Comparison of ENCODE assay signal across 8 cellular contexts in the genomic region with DNA sequence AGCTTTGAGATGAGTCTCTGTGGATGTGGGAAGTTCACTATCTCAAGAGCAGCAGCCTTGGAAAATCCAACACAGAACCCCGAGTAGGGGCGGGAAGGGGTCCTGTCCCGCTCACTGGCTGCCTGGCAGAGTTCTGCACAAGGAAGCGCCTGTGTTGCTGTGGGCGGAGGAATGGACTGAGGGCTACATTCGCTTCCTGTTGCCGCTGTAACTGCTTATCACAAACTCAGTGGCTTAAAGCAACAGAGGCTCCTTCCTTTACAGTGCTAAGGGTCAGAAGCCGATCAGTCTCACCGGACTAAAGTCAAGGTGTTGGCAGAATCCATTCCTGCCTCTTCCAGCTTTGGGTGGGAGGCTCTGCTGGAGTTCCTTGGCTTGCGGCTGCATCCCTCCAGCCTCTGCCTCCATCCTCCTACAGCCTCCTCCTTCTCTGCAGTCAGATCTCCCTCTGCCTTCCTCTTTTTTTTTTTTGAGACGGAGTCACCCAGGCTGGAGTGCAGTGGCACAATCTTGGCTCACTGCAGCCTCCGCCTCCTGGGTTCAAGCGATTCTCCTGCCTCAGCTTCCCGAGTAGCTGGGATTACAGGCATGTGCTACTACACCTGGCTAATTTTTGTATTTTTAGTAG.
DNase-seq lines count a peak whose midpoint lies in the region; ATAC-seq and TF ChIP-seq lines count a peak whose summit lies in the region.

No MANE protein-coding gene starts in this region.

- no peak for TF ChIP-seq CTCF in GM13977 (IDR thresholded peaks at IDR 0.05; ENCODE audit: extremely low read depth, insufficient read depth, missing control alignments)
- no peak for TF ChIP-seq CTCF in mammary epithelial cell (conservative IDR thresholded peaks at IDR 0.05 in 1 of 2, IDR thresholded peaks at IDR 0.05 in 1 of 2; ENCODE audit: extremely low read depth in 1 of 2, insufficient read depth in 1 of 2, low read depth in 1 of 2, low read length in 2 of 2)

- H3K4me1 Mint-ChIP-seq in activated CD4-positive, alpha-beta T cell treated with anti-CD3 and anti-CD28 coated beads, Interleukin-2, amount 10 ng/mL, durations not matched to agents 24 days and 14 days = peaks cover 82% of the 10 kb centered on the region
- H3K4me1 Mint-ChIP-seq in T-cell = peaks cover 88 to 97% (median 92%) of the 10 kb centered on the region in 3 donors

- DNase-seq in activated CD4-positive, alpha-beta T cell treated with anti-CD3 and anti-CD28 coated beads, Interleukin-2, amount 10 ng/mL, durations not matched to agents 24 days and 14 days = peak; percentile 91
- no peak for DNase-seq in activated CD4-positive, alpha-beta T cell treated with anti-CD3 and anti-CD28 coated beads for 1 hour
- DNase-seq in T-cell = peak in 29 of 34 experiments; percentile 42 to 77 (median 57)
- DNase-seq in erythroblast (lab: John Stamatoyannopoulos, UW) = peak; percentile 26 to 40
- no peak for DNase-seq in GM13977 (ENCODE audit: low spot score)
- DNase-seq in mammary epithelial cell = no peak

- H3K4me1 ChIP-seq in skeletal muscle satellite cell (ENCODE audit: control insufficient read depth, insufficient read depth, low read length) = peaks cover 68% of the 10 kb centered on the region
- peaks cover 35% of the 10 kb centered on the region for H3K4me1 ChIP-seq in mammary epithelial cell (ENCODE audit: insufficient read depth, low read length)

- H3K9me3 Mint-ChIP-seq in activated CD4-positive, alpha-beta T cell treated with anti-CD3 and anti-CD28 coated beads, Interleukin-2, amount 10 ng/mL, durations not matched to agents 24 days and 14 days = no peaks in the 10 kb centered on the region
- no peaks in the 10 kb centered on the region for H3K9me3 Mint-ChIP-seq in T-cell

- no TSS peak for BruUV-seq in mammary epithelial cell (replicated peaks; lab: Mats Ljungman, UMichigan)

- H3K79me2 ChIP-seq in mammary epithelial cell (ENCODE audit: insufficient read depth, low read length) = peaks cover 94% of the 10 kb centered on the region

- no peak overlapping the region for H3K27ac ChIP-seq in mammary epithelial cell (ENCODE audit: insufficient read depth, low read depth, low read length)

- peaks cover 13% of the 10 kb centered on the region for H3K36me3 ChIP-seq in skeletal muscle satellite cell (ENCODE audit: insufficient read depth, low read length)
- H3K36me3 ChIP-seq in mammary epithelial cell (ENCODE audit: insufficient read depth, low read length) = no peaks in the 10 kb centered on the region

- ATAC-seq in T-cell (replicated peaks in 1 of 4) = peak; percentile 30 to 52 (median 52)
- no peak for ATAC-seq in HG02981 (IDR thresholded peaks at IDR 0.05; ENCODE audit: unreplicated experiment)

- H3K27ac Mint-ChIP-seq in activated CD4-positive, alpha-beta T cell treated with anti-CD3 and anti-CD28 coated beads, Interleukin-2, amount 10 ng/mL, durations not matched to agents 24 days and 14 days = peak overlapping the region; percentile 92
- peak overlapping the region; percentile 99 to 100 for H3K27ac Mint-ChIP-seq in T-cell

- no peaks in the 10 kb centered on the region for H3K9me3 ChIP-seq in skeletal muscle satellite cell (replicated peaks; ENCODE audit: low read length)
- no peaks in the 10 kb centered on the region for H3K9me3 ChIP-seq in mammary epithelial cell (replicated peaks; ENCODE audit: insufficient read depth, low read length)

- 93% methylated on average over 9 of the region's 14 CpGs for WGBS in mammary epithelial cell (ENCODE audit: low coverage, missing lambda C conversion rate)

- CTCF ChIA-PET in T-cell (lab: Charles Lee) = interaction anchor here in 1 of 2 donors (1.3 to 1.5 kb wide), 3 partner anchors 9 to 115 kb away, joined by 3 to 5 read pairs (median 4); no protein-coding TSS in a partner anchor
- CTCF ChIA-PET in mammary epithelial cell (lab: Charles Lee; ENCODE audit: low non-redundant PET) = no interaction called here

- peak overlapping the region; percentile 81 for H3K4me3 Mint-ChIP-seq in activated CD4-positive, alpha-beta T cell treated with anti-CD3 and anti-CD28 coated beads, Interleukin-2, amount 10 ng/mL, durations not matched to agents 24 days and 14 days
- H3K4me3 Mint-ChIP-seq in T-cell = peak overlapping the region; percentile 76 to 91 (median 82)

- no peaks in the 10 kb centered on the region for H4K20me1 ChIP-seq in mammary epithelial cell (ENCODE audit: insufficient read depth, low read length)

- H3K27me3 Mint-ChIP-seq in activated CD4-positive, alpha-beta T cell treated with anti-CD3 and anti-CD28 coated beads, Interleukin-2, amount 10 ng/mL, durations not matched to agents 24 days and 14 days = no peaks in the 10 kb centered on the region
- H3K27me3 Mint-ChIP-seq in T-cell = no peaks in the 10 kb centered on the region

- no peak for TF ChIP-seq POLR2A in erythroblast (IDR thresholded peaks at IDR 0.05; ENCODE audit: low read length)

- in situ Hi-C loops in GM13977 (cut with MboI; ENCODE audit: low pct_unique_long_range_greater_than_20kb, low sequenced_read_pairs, unreplicated experiment) (no loop called here), mammary epithelial cell (cut with MboI; ENCODE audit: low sequenced_read_pairs in 2 of 2) (no loop called here)

- H3K9ac ChIP-seq in skeletal muscle satellite cell (ENCODE audit: low read depth, low read length) (no peak overlapping the region), mammary epithelial cell (ENCODE audit: insufficient read depth, low read length) (no peak overlapping the region)

- H2AFZ ChIP-seq in mammary epithelial cell (ENCODE audit: low read depth, low read length) = no peak overlapping the region

- H3K4me2 ChIP-seq in skeletal muscle satellite cell (ENCODE audit: low read length) (peak overlapping the region; percentile 40), mammary epithelial cell (ENCODE audit: insufficient read depth, low read depth, low read length) (no peak overlapping the region)

- peaks cover 17% of the 10 kb centered on the region for H3K36me3 Mint-ChIP-seq in activated CD4-positive, alpha-beta T cell treated with anti-CD3 and anti-CD28 coated beads, Interleukin-2, amount 10 ng/mL, durations not matched to agents 24 days and 14 days (ENCODE audit: low read depth)
- no peaks in the 10 kb centered on the region for H3K36me3 Mint-ChIP-seq in T-cell

- no peaks in the 10 kb centered on the region for H3K27me3 ChIP-seq in skeletal muscle satellite cell (ENCODE audit: control insufficient read depth, insufficient read depth, low read length)
- no peaks in the 10 kb centered on the region for H3K27me3 ChIP-seq in mammary epithelial cell (ENCODE audit: insufficient read depth, low read length)

- dilution Hi-C loops in mammary epithelial cell (cut with HindIII; ENCODE audit: low sequenced_read_pairs) = no loop called here

- H3K4me3 ChIP-seq in skeletal muscle satellite cell (ENCODE audit: low read length) (no peak overlapping the region), mammary epithelial cell (replicated peaks in 1 of 3; ENCODE audit: insufficient read depth in 1 of 3, low read depth in 2 of 3, low read length in 3 of 3) (no peak overlapping the region)

- intact Hi-C loops in activated CD4-positive, alpha-beta T cell treated with anti-CD3 and anti-CD28 coated beads, Interleukin-2, amount 10 ng/mL, durations not matched to agents 24 days and 14 days (cut with micrococcal nuclease) = loop anchor here (1.0 to 2.0 kb wide), 3 partner anchors 9 to 71 kb away; no protein-coding TSS in a partner anchor
- intact Hi-C loops in mammary epithelial cell (cut with micrococcal nuclease) = no loop called here

- POLR2A ChIA-PET in T-cell (lab: Charles Lee) = interaction anchor here (0.5 to 1.7 kb wide), 3 partner anchors 8 to 17 kb away, joined by 3 to 7 read pairs (median 5); no protein-coding TSS in a partner anchor

Comparison
In these comparisons a context has a peak if more than half of its experiments do, and no peak if none do; other contexts are left out.
1. DNase-seq: peak in activated CD4-positive, alpha-beta T cell treated with anti-CD3 and anti-CD28 coated beads, Interleukin-2, amount 10 ng/mL, durations not matched to agents 24 days and 14 days (single experiment), T-cell (29 of 34) and erythroblast (2 of 2); none in activated CD4-positive, alpha-beta T cell treated with anti-CD3 and anti-CD28 coated beads for 1 hour (single experiment), GM13977 (single experiment) and mammary epithelial cell (single experiment).